In the genomic region with DNA sequence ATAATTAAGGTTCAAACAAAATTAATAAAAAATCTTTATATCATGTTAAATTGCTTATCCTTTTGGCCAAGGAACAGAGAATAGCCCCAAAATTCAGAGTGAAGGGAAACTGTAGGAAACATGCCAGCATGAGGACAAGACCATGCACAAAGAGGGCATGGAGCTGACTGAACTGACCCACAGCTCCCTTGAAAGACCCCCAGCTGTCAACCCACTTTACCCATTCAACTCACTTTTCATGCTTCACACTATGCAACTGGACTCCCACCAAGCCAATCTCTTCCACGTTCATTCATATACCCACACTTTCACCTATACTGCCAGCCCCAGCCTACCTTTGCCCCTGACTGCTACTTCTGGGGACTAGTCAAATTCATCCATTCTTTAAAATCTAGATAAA, we compare ENCODE assay signal across 20 cellular contexts.
"Had no signal": no experiment of that assay in that cellular context is flagged by ENCODE, and none has a peak within 500 bp of the region (broad histone marks: within the 10 kb centered on the region; RNA-seq: fewer than 3 reads in every experiment).

No MANE protein-coding gene starts in this region.

- H3K27ac ChIP-seq: RWPE1 had no signal

- ATAC-seq: Panc1, PC-3, SK-N-SH treated with all-trans-retinoic acid at 6 μM for 48 hours had no signal

- DNase-seq: KBM-7, MV-4-11, NCI-H1048, NCI-H1105, NCI-H1417, NCI-H1436 treated with DMSO at 0.1 percent for 48 hours, NCI-H1694, NCI-H187 treated with DMSO at 0.1 percent for 48 hours, NCI-H2029 treated with DMSO at 0.1 percent for 48 hours, NCI-H2107, NCI-H2227 treated with DMSO at 0.1 percent for 48 hours, NCI-H510A, NCI-H524 treated with DMSO at 0.1 percent for 48 hours, NCI-H69, NCI-H774, PC-3, SHP77 had no signal
